ENCODE assay signal across 1 cellular context in the genomic region with DNA sequence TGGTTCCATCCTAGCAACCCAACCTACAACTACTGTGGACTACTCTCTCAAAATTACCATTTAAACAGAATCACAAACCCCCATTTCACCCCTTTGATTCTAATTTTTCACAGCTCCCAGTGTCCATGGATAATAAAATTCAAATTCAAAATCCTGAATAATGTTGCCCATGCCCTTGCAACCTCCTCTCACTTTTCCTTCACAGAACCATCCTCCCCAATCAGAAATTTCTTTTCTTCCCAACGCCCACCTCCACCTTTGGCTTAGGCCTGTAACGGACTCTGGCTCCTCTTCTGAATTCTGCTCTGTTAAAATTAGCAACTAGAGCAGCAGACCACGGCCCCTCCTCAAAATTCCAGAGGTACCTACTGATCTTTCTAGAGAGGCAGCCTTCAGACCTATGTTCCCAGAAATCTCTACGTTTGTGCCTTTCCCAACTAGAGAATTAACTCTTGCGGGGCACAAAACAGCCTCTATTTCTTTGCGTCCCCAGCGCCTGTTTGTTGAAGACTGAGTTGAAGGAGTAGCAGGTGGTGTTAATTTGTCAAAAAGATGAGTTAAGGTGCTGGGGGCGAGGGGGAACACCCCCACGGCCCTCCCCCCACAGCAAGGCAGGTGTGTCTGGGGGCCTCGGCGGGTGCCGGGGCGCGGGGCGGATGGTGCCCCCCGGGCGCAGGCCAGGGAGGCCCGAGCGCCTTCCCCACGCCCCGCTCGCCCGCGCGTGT.
A peak's percentile ranks its signal among the peaks of the same experiment; 100 is the strongest.
TF ChIP-seq lines count a peak whose summit lies in the region.

No MANE protein-coding gene starts in this region.

TF ChIP-seq in K562, 482 proteins besides CTCF, POLR2A, EP300 and RAD21 (continued from another document and continues in another):
- TF ChIP-seq, protein P1, sequence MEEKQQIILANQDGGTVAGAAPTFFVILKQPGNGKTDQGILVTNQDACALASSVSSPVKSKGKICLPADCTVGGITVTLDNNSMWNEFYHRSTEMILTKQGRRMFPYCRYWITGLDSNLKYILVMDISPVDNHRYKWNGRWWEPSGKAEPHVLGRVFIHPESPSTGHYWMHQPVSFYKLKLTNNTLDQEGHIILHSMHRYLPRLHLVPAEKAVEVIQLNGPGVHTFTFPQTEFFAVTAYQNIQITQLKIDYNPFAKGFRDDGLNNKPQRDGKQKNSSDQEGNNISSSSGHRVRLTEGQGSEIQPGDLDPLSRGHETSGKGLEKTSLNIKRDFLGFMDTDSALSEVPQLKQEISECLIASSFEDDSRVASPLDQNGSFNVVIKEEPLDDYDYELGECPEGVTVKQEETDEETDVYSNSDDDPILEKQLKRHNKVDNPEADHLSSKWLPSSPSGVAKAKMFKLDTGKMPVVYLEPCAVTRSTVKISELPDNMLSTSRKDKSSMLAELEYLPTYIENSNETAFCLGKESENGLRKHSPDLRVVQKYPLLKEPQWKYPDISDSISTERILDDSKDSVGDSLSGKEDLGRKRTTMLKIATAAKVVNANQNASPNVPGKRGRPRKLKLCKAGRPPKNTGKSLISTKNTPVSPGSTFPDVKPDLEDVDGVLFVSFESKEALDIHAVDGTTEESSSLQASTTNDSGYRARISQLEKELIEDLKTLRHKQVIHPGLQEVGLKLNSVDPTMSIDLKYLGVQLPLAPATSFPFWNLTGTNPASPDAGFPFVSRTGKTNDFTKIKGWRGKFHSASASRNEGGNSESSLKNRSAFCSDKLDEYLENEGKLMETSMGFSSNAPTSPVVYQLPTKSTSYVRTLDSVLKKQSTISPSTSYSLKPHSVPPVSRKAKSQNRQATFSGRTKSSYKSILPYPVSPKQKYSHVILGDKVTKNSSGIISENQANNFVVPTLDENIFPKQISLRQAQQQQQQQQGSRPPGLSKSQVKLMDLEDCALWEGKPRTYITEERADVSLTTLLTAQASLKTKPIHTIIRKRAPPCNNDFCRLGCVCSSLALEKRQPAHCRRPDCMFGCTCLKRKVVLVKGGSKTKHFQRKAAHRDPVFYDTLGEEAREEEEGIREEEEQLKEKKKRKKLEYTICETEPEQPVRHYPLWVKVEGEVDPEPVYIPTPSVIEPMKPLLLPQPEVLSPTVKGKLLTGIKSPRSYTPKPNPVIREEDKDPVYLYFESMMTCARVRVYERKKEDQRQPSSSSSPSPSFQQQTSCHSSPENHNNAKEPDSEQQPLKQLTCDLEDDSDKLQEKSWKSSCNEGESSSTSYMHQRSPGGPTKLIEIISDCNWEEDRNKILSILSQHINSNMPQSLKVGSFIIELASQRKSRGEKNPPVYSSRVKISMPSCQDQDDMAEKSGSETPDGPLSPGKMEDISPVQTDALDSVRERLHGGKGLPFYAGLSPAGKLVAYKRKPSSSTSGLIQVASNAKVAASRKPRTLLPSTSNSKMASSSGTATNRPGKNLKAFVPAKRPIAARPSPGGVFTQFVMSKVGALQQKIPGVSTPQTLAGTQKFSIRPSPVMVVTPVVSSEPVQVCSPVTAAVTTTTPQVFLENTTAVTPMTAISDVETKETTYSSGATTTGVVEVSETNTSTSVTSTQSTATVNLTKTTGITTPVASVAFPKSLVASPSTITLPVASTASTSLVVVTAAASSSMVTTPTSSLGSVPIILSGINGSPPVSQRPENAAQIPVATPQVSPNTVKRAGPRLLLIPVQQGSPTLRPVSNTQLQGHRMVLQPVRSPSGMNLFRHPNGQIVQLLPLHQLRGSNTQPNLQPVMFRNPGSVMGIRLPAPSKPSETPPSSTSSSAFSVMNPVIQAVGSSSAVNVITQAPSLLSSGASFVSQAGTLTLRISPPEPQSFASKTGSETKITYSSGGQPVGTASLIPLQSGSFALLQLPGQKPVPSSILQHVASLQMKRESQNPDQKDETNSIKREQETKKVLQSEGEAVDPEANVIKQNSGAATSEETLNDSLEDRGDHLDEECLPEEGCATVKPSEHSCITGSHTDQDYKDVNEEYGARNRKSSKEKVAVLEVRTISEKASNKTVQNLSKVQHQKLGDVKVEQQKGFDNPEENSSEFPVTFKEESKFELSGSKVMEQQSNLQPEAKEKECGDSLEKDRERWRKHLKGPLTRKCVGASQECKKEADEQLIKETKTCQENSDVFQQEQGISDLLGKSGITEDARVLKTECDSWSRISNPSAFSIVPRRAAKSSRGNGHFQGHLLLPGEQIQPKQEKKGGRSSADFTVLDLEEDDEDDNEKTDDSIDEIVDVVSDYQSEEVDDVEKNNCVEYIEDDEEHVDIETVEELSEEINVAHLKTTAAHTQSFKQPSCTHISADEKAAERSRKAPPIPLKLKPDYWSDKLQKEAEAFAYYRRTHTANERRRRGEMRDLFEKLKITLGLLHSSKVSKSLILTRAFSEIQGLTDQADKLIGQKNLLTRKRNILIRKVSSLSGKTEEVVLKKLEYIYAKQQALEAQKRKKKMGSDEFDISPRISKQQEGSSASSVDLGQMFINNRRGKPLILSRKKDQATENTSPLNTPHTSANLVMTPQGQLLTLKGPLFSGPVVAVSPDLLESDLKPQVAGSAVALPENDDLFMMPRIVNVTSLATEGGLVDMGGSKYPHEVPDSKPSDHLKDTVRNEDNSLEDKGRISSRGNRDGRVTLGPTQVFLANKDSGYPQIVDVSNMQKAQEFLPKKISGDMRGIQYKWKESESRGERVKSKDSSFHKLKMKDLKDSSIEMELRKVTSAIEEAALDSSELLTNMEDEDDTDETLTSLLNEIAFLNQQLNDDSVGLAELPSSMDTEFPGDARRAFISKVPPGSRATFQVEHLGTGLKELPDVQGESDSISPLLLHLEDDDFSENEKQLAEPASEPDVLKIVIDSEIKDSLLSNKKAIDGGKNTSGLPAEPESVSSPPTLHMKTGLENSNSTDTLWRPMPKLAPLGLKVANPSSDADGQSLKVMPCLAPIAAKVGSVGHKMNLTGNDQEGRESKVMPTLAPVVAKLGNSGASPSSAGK (IDR thresholded peaks at IDR 0.05), result peak; percentile 34; the same call in 1 of the 2 replicates
- TF ChIP-seq KAT7 (CRISPR knock-in tag; IDR thresholded peaks at IDR 0.05; ENCODE audit: borderline replicate concordance) (0 out of 2 replicates have a peak, but pooled peaks have one; percentile 14), ZEB2 (IDR thresholded peaks at IDR 0.05) (0 out of 2 replicates have a peak, but pooled peaks have one; percentile 21), NCOA4 (IDR thresholded peaks at IDR 0.05; ENCODE audit: partially characterized antibody) (no peak), ZNF75A (CRISPR knock-in tag; IDR thresholded peaks at IDR 0.05) (no peak), MECOM (CRISPR knock-in tag; IDR thresholded peaks at IDR 0.05) (0 out of 2 replicates have a peak, but pooled peaks have one; percentile 38), PHTF2 (CRISPR knock-in tag; IDR thresholded peaks at IDR 0.05) (no peak), SIX5 (IDR thresholded peaks at IDR 0.05; ENCODE audit: borderline replicate concordance in 1 of 2, insufficient read depth in 1 of 2, low read depth in 1 of 2, low read length in 2 of 2) (no peak), L3MBTL2 (IDR thresholded peaks at IDR 0.05) (peak; percentile 81), ZNF551 (CRISPR knock-in tag; IDR thresholded peaks at IDR 0.05) (no peak), C11orf30 (IDR thresholded peaks at IDR 0.05; ENCODE audit: low read depth) (no peak), MTA2 (IDR thresholded peaks at IDR 0.05; ENCODE audit: low read depth) (no peak), CBX1 (IDR thresholded peaks at IDR 0.05; ENCODE audit: low read depth) (no peak), PHF8 (IDR thresholded peaks at IDR 0.05; ENCODE audit: borderline replicate concordance, low read length) (no peak), PRPF4 (IDR thresholded peaks at IDR 0.05; ENCODE audit: insufficient read depth, low read depth, low read length, poor library complexity, severe bottlenecking) (no peak), SIRT6 (IDR thresholded peaks at IDR 0.05; ENCODE audit: low read depth, low read length) (no peak), RUNX1 (IDR thresholded peaks at IDR 0.05; ENCODE audit: low read depth) (no peak), BHLHE40 (IDR thresholded peaks at IDR 0.05; ENCODE audit: low read length) (no peak)
- TF ChIP-seq, protein P2, sequence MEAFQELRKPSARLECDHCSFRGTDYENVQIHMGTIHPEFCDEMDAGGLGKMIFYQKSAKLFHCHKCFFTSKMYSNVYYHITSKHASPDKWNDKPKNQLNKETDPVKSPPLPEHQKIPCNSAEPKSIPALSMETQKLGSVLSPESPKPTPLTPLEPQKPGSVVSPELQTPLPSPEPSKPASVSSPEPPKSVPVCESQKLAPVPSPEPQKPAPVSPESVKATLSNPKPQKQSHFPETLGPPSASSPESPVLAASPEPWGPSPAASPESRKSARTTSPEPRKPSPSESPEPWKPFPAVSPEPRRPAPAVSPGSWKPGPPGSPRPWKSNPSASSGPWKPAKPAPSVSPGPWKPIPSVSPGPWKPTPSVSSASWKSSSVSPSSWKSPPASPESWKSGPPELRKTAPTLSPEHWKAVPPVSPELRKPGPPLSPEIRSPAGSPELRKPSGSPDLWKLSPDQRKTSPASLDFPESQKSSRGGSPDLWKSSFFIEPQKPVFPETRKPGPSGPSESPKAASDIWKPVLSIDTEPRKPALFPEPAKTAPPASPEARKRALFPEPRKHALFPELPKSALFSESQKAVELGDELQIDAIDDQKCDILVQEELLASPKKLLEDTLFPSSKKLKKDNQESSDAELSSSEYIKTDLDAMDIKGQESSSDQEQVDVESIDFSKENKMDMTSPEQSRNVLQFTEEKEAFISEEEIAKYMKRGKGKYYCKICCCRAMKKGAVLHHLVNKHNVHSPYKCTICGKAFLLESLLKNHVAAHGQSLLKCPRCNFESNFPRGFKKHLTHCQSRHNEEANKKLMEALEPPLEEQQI (IDR thresholded peaks at IDR 0.05), result no peak
- TF ChIP-seq, protein P3, sequence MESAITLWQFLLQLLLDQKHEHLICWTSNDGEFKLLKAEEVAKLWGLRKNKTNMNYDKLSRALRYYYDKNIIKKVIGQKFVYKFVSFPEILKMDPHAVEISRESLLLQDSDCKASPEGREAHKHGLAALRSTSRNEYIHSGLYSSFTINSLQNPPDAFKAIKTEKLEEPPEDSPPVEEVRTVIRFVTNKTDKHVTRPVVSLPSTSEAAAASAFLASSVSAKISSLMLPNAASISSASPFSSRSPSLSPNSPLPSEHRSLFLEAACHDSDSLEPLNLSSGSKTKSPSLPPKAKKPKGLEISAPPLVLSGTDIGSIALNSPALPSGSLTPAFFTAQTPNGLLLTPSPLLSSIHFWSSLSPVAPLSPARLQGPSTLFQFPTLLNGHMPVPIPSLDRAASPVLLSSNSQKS (CRISPR knock-in tag; IDR thresholded peaks at IDR 0.05), result no peak
- TF ChIP-seq, protein P4, sequence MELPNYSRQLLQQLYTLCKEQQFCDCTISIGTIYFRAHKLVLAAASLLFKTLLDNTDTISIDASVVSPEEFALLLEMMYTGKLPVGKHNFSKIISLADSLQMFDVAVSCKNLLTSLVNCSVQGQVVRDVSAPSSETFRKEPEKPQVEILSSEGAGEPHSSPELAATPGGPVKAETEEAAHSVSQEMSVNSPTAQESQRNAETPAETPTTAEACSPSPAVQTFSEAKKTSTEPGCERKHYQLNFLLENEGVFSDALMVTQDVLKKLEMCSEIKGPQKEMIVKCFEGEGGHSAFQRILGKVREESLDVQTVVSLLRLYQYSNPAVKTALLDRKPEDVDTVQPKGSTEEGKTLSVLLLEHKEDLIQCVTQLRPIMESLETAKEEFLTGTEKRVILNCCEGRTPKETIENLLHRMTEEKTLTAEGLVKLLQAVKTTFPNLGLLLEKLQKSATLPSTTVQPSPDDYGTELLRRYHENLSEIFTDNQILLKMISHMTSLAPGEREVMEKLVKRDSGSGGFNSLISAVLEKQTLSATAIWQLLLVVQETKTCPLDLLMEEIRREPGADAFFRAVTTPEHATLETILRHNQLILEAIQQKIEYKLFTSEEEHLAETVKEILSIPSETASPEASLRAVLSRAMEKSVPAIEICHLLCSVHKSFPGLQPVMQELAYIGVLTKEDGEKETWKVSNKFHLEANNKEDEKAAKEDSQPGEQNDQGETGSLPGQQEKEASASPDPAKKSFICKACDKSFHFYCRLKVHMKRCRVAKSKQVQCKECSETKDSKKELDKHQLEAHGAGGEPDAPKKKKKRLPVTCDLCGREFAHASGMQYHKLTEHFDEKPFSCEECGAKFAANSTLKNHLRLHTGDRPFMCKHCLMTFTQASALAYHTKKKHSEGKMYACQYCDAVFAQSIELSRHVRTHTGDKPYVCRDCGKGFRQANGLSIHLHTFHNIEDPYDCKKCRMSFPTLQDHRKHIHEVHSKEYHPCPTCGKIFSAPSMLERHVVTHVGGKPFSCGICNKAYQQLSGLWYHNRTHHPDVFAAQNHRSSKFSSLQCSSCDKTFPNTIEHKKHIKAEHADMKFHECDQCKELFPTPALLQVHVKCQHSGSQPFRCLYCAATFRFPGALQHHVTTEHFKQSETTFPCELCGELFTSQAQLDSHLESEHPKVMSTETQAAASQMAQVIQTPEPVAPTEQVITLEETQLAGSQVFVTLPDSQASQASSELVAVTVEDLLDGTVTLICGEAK (IDR thresholded peaks at IDR 0.05), result peak; percentile 33; the same call in 1 of the 2 replicates
- TF ChIP-seq, protein P4 (CRISPR knock-in tag; IDR thresholded peaks at IDR 0.05), result no peak
- TF ChIP-seq, protein P5, sequence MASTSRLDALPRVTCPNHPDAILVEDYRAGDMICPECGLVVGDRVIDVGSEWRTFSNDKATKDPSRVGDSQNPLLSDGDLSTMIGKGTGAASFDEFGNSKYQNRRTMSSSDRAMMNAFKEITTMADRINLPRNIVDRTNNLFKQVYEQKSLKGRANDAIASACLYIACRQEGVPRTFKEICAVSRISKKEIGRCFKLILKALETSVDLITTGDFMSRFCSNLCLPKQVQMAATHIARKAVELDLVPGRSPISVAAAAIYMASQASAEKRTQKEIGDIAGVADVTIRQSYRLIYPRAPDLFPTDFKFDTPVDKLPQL (IDR thresholded peaks at IDR 0.05; ENCODE audit: extremely low read depth, insufficient read length), result no peak
